Comparison of ENCODE assay signal across 10 cellular contexts in the genomic region with DNA sequence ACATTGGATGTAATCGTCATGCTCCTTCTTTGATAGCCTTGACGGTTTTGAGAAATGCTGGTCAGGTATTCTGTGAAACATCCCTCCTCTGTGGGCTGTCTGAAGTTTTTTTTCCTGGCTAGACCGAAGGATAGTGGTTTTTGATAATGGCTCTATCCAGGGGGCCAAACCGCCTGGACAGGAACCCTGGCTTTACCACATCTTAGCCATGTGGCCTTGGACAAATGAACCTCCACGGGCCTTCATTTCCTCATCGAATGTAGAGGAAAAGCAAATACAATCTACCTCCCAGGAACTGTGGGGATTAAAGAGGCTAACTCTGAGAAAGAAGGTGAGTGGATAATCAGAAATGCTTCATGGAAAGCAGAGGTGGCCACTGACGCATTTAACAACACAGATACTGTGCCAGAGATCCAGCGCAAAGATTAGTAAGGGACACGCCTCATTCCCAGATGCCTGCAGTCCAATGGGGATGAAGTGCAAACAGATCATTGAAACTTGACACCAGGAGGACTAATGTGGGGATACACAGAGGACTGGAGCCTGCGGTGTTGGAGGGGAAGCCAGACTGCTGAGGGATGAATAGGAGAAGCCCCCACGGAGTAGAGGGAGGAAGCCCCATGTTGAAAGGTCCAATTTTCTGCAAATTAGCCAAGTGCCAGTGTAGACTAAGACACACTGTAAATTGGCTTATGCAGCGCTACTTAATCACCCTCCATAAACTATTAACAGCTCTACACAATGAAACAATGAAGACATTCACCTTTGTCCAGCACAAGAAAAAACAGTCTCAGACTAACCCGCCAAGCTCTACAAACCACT. TPM values are rescaled to one million over a fixed set of nuclear protein-coding genes. Genes with fewer than 3 reads are reported as not detected.
DNase-seq lines count a peak whose midpoint lies in the region; ATAC-seq, FAIRE-seq and TF ChIP-seq lines count a peak whose summit lies in the region.
"Had no signal": no experiment of that assay in that cellular context is flagged by ENCODE, and none has a peak within 500 bp of the region (broad histone marks: within the 10 kb centered on the region; RNA-seq: fewer than 3 reads in every experiment).

No MANE protein-coding gene starts in this region.

- H3K9ac ChIP-seq in H9 (ENCODE audit: extremely low read depth, insufficient read length, low read length), result no peak overlapping the region
- no peak overlapping the region for H3K9ac ChIP-seq in endothelial cell of umbilical vein (replicated peaks; ENCODE audit: extremely low read depth, insufficient read depth, low read length)

- intact Hi-C loops in endothelial cell of umbilical vein (cut with micrococcal nuclease), result no loop called here
- intact Hi-C loops in prostate gland (cut with DNase I), result no loop called here
- intact Hi-C loops in natural killer cell (cut with micrococcal nuclease), result no loop called here
- intact Hi-C loops in left ventricle myocardium superior (cut with micrococcal nuclease), result no loop called here

- H3T11ph ChIP-seq in H9 (ENCODE audit: low read length), result no peak overlapping the region

- no peak overlapping the region for H3K18ac ChIP-seq in H9 (ENCODE audit: insufficient read length, low read depth, low read length)

- H3K27me3 Mint-ChIP-seq in H9 (ENCODE audit: low read depth) (no peaks in the 10 kb centered on the region), natural killer cell (ENCODE audit: low read depth in 2 of 2) (no peaks in the 10 kb centered on the region)

- DNase-seq in H9 (no peak), NCI-H748 (lab: John Stamatoyannopoulos, UW; ENCODE audit: unreplicated experiment) (peak; percentile 99), endothelial cell of umbilical vein (ENCODE audit: low read depth, low spot score) (peak; percentile 67), prostate gland (ENCODE audit: low spot score) (peak; percentile 73), superior temporal gyrus (ENCODE audit: extremely low spot score) (no peak), medulla oblongata (ENCODE audit: extremely low spot score) (no peak), natural killer cell (no peak), left ventricle myocardium superior (no peak)
- DNase-seq: activated CD4-positive, CD25-positive, alpha-beta regulatory T cell treated with anti-CD3 and anti-CD28 coated beads, Interleukin-2, amount 50 U/mL, for 72 hours; immature natural killer cell had no signal

- H3K27me3 ChIP-seq in H9 (ENCODE audit: insufficient read depth, low read length), result no peaks in the 10 kb centered on the region
- H3K27me3 ChIP-seq in endothelial cell of umbilical vein (ENCODE audit: control insufficient read depth in 2 of 2, insufficient read depth in 2 of 2, low read length in 2 of 2), result no peaks in the 10 kb centered on the region
- H3K27me3 ChIP-seq in prostate gland (replicated peaks; ENCODE audit: insufficient read depth), result no peaks in the 10 kb centered on the region

- H3K4me3 Mint-ChIP-seq in H9 (peak overlapping the region in 1 of 2 experiments; percentile 4; a peak in 2 of 5 replicates), natural killer cell (no peak overlapping the region)
- H3K4me3 Mint-ChIP-seq: immature natural killer cell had no signal

- BruUV-seq in endothelial cell of umbilical vein (replicated peaks; lab: Mats Ljungman, UMichigan), result no TSS peak

- no peak overlapping the region for H3K4me2 ChIP-seq in H9 (ENCODE audit: insufficient read depth, insufficient read length, low read length)
- H3K4me2 ChIP-seq in endothelial cell of umbilical vein (ENCODE audit: insufficient read depth, low read length), result peak overlapping the region; percentile 37

- H2BK12ac ChIP-seq in H9 (ENCODE audit: insufficient read length, low read depth, low read length), result no peak overlapping the region

- dilution Hi-C loops in endothelial cell of umbilical vein (cut with MboI; ENCODE audit: extremely low pct_ligation_motif_present, low sequenced_read_pairs), result no loop called here

- no peaks in the 10 kb centered on the region; a peak in 1 of 7 replicates for H3K36me3 Mint-ChIP-seq in H9 (ENCODE audit: insufficient read depth in 1 of 3, low read depth in 3 of 3)
- H3K36me3 Mint-ChIP-seq in natural killer cell, result no peaks in the 10 kb centered on the region
- H3K36me3 Mint-ChIP-seq: immature natural killer cell had no signal

- no peak overlapping the region for H4K8ac ChIP-seq in H9 (replicated peaks; ENCODE audit: insufficient read length, low read depth, low read length)

- WGBS in H9 (ENCODE audit: extremely low coverage, insufficient read length, low lambda C conversion rate), result no CpG with 5 or more reads among the region's 13 CpGs
- WGBS in prostate gland, result 47% methylated on average over 13 of the region's 13 CpGs

- no peak overlapping the region for H4K91ac ChIP-seq in H9 (ENCODE audit: insufficient read length, low read depth, low read length)

- POLR2A ChIA-PET in endothelial cell of umbilical vein (lab: Charles Lee), result no interaction called here

- no peak overlapping the region for H2BK15ac ChIP-seq in H9 (ENCODE audit: low read depth, low read length)

- peaks cover 24% of the 10 kb centered on the region; the same call in 1 of the 2 replicates for H3K4me1 ChIP-seq in H9 (ENCODE audit: insufficient read depth, low read length)
- H3K4me1 ChIP-seq in endothelial cell of umbilical vein (ENCODE audit: control insufficient read depth, extremely low read depth, insufficient read depth, low read length), result peaks cover 57% of the 10 kb centered on the region
- H3K4me1 ChIP-seq in prostate gland (replicated peaks), result peaks cover 13% of the 10 kb centered on the region

- H2AFZ ChIP-seq in H9 (ENCODE audit: low read length) (no peak overlapping the region), endothelial cell of umbilical vein (ENCODE audit: low read depth, low read length) (no peak overlapping the region)

- no peak overlapping the region for H3K27ac ChIP-seq in H9 (ENCODE audit: insufficient read length, low read depth, low read length)
- H3K27ac ChIP-seq in endothelial cell of umbilical vein (ENCODE audit: insufficient read depth, low read depth, low read length), result no peak overlapping the region
- peak overlapping the region; percentile 27 to 55 for H3K27ac ChIP-seq in prostate gland

- H3K4me1 Mint-ChIP-seq in H9 (peaks cover 66 to 73% of the 10 kb centered on the region in 2 experiments), natural killer cell (no peaks in the 10 kb centered on the region)
- H3K4me1 Mint-ChIP-seq: immature natural killer cell had no signal

- H2BK20ac ChIP-seq in H9 (ENCODE audit: low read depth, low read length, poor library complexity, severe bottlenecking), result no peak overlapping the region

- no peak overlapping the region for H2BK5ac ChIP-seq in H9 (ENCODE audit: insufficient read length, low read length)

- H3K9me3 Mint-ChIP-seq in H9 (no peaks in the 10 kb centered on the region; a peak in 2 of 5 replicates), natural killer cell (peaks cover 2 to 3% of the 10 kb centered on the region in 2 donors)

- no peak overlapping the region for H3K23ac ChIP-seq in H9 (ENCODE audit: insufficient read length, low read depth, low read length)

- peak overlapping the region; percentile 10 to 70 (median 35); a peak in 5 of 7 replicates for H3K27ac Mint-ChIP-seq in H9
- H3K27ac Mint-ChIP-seq in natural killer cell, result no peak overlapping the region
- H3K27ac Mint-ChIP-seq: immature natural killer cell had no signal

- TF ChIP-seq POLR2A in endothelial cell of umbilical vein (IDR thresholded peaks at IDR 0.05; ENCODE audit: low read depth, low read length), result no peak
- no peak for TF ChIP-seq POLR2A in prostate gland (IDR thresholded peaks at IDR 0.05)

- H3K56ac ChIP-seq in H9 (ENCODE audit: insufficient read length, low read depth, low read length), result no peak overlapping the region

- H3K23me2 ChIP-seq in H9 (ENCODE audit: insufficient read length, low read depth, low read length, poor library complexity, severe bottlenecking), result no peaks in the 10 kb centered on the region

- no peak overlapping the region for H2BK120ac ChIP-seq in H9 (ENCODE audit: low read depth, low read length, poor library complexity, severe bottlenecking)

- H3K4me3 ChIP-seq in endothelial cell of umbilical vein (replicated peaks in 1 of 3; ENCODE audit: insufficient read depth in 1 of 3, low read depth in 1 of 3, low read length in 3 of 3) (no peak overlapping the region), prostate gland (no peak overlapping the region)

- no peak overlapping the region for H3K14ac ChIP-seq in H9 (ENCODE audit: insufficient read depth, low read length)

- H4K20me1 ChIP-seq in H9 (ENCODE audit: control insufficient read depth, insufficient read depth, insufficient read length) (no peaks in the 10 kb centered on the region), endothelial cell of umbilical vein (replicated peaks; ENCODE audit: control insufficient read depth, extremely low read depth, insufficient read depth, low read length) (peaks cover 16% of the 10 kb centered on the region)

- H3K36me3 ChIP-seq in endothelial cell of umbilical vein (ENCODE audit: control insufficient read depth in 2 of 2, extremely low read depth in 1 of 2, insufficient read depth in 2 of 2, low read length in 2 of 2) (no peaks in the 10 kb centered on the region), prostate gland (no peaks in the 10 kb centered on the region)

- H3K4ac ChIP-seq in H9 (ENCODE audit: low read depth, low read length), result no peak overlapping the region

- H4K5ac ChIP-seq in H9 (ENCODE audit: insufficient read length, low read depth, low read length), result no peak overlapping the region

- TF ChIP-seq CTCF in H9 (conservative IDR thresholded peaks at IDR 0.05) (no peak), endothelial cell of umbilical vein (IDR thresholded peaks at IDR 0.05; ENCODE audit: extremely low read depth in 1 of 2, insufficient read depth in 1 of 2, low read depth in 1 of 2, low read length in 2 of 2) (no peak), prostate gland (IDR thresholded peaks at IDR 0.05) (peak in 1 of 4 experiments; percentile 6), natural killer cell (IDR thresholded peaks at IDR 0.05) (no peak)

- H2AK5ac ChIP-seq in H9 (ENCODE audit: insufficient read length, low read length), result no peak overlapping the region

- no peak for FAIRE-seq in endothelial cell of umbilical vein (lab: Jason Lieb, UNC)

- CTCF ChIA-PET in endothelial cell of umbilical vein (lab: Charles Lee), result interaction anchor here (0.6 to 1.6 kb wide), 4 partner anchors 82 to 426 kb away, joined by 3 to 7 read pairs (median 4); no protein-coding TSS in a partner anchor

- H3K79me2 ChIP-seq in H9 (ENCODE audit: insufficient read depth, low read length) (peaks cover 4% of the 10 kb centered on the region; the same call in 1 of the 2 replicates), endothelial cell of umbilical vein (ENCODE audit: control insufficient read depth, insufficient read depth, low read length) (peaks cover 96% of the 10 kb centered on the region)

- H3K9me1 ChIP-seq in endothelial cell of umbilical vein (replicated peaks; ENCODE audit: control insufficient read depth, extremely low read depth, insufficient read depth, low read length), result peaks cover 3% of the 10 kb centered on the region

- ATAC-seq in natural killer cell (no peak), left ventricle myocardium superior (no peak)

- H3K79me1 ChIP-seq in H9 (ENCODE audit: insufficient read depth, low read depth, low read length, poor library complexity, severe bottlenecking), result no peaks in the 10 kb centered on the region

- H3K9me3 ChIP-seq in H9 (ENCODE audit: control insufficient read depth, low read depth, low read length) (no peaks in the 10 kb centered on the region), endothelial cell of umbilical vein (replicated peaks; ENCODE audit: control insufficient read depth, insufficient read depth, low read length) (no peaks in the 10 kb centered on the region), prostate gland (no peaks in the 10 kb centered on the region)

RNA-seq across cellular contexts. Expression of a gene that starts 41.6 kb away (rescaled TPM):
- total RNA-seq in H9 (2021), result 125 and 127 TPM in 2 replicates
- 144 and 148 TPM in 2 replicates for total RNA-seq in endothelial cell of umbilical vein
- polyA plus RNA-seq in endothelial cell of umbilical vein, result 20.1 and 36.0 TPM in 2 replicates
- 37.7 and 42.0 TPM in 2 replicates for polyA plus RNA-seq in endothelial cell of umbilical vein (2011; cell fraction: cytosol; rRNA removed)
- 71.0 and 77.6 TPM in 2 replicates for polyA plus RNA-seq in endothelial cell of umbilical vein (2011; cell fraction: nucleus; rRNA removed)
- polyA plus RNA-seq in endothelial cell of umbilical vein (2012), result 66.3 and 73.2 TPM in 2 replicates
- polyA minus RNA-seq in endothelial cell of umbilical vein, result 128 and 136 TPM in 2 replicates
- polyA minus RNA-seq in endothelial cell of umbilical vein (2011; cell fraction: cytosol; rRNA and poly(A)+ RNA removed), result 8.3 TPM
- polyA minus RNA-seq in endothelial cell of umbilical vein (2011; cell fraction: nucleus; rRNA and poly(A)+ RNA removed), result 208 and 230 TPM in 2 replicates
- total RNA-seq in prostate gland, result 10 to 100 TPM; 24.7 to 77.0 TPM
- 1 to 10 TPM in 1 of 3 donors, under 1 TPM in 1, not detected in 1; 0.83 to 1.2 TPM for total RNA-seq in natural killer cell
- total RNA-seq in left ventricle myocardium superior, result 4.9 TPM
- polyA plus RNA-seq: immature natural killer cell had no signal

Comparison
In these comparisons a context has a peak if more than half of its experiments do, and no peak if none do; other contexts are left out.
1. DNase-seq: peak in NCI-H748 (single experiment), endothelial cell of umbilical vein (single experiment) and prostate gland (single experiment); none in H9 (single experiment), superior temporal gyrus (single experiment), medulla oblongata (single experiment), natural killer cell (single experiment) and left ventricle myocardium superior (single experiment).
2. H3K27ac ChIP-seq: peak in prostate gland (2 of 2); none in H9 (single experiment) and endothelial cell of umbilical vein (single experiment).
3. H3K27ac Mint-ChIP-seq: peak in H9 (3 of 3); none in natural killer cell (0 of 2).